In the genomic region with DNA sequence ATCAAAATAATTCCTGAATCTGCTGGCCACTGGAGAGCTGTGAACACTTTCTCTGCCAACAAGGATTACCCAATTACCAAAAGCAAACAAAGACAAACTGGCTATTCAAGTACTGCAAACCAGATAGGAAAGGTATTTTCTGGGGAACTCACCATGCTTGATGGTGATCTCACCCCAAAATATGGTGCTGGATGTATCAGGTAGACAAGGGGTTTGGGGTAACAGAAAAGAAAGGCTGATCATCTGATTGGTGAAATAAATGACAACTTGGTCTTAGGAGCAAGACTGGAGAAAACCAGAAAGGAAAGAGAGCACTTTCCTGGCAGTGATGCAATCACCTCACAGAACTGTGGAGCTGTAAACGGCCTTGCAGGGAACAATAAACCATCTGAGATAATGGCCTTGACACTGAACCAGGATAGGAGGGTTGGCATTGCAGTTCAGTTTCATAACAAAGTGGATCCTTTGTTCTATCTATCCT, we compare ENCODE assay signal across 1 cellular context.
A peak's percentile ranks its signal among the peaks of the same experiment; 100 is the strongest.
TF ChIP-seq lines count a peak whose summit lies in the region.

No MANE protein-coding gene starts in this region.

TF ChIP-seq in HepG2, 621 proteins besides CTCF, POLR2A, EP300 and RAD21 (continued from another document):
- 0 out of 2 replicates have a peak, but pooled peaks have one; percentile 33 for TF ChIP-seq POGZ (CRISPR knock-in tag; IDR thresholded peaks at IDR 0.05)
- no peak for TF ChIP-seq FOXC1 (CRISPR knock-in tag; IDR thresholded peaks at IDR 0.05; ENCODE audit: borderline replicate concordance)
- TF ChIP-seq, protein P1, sequence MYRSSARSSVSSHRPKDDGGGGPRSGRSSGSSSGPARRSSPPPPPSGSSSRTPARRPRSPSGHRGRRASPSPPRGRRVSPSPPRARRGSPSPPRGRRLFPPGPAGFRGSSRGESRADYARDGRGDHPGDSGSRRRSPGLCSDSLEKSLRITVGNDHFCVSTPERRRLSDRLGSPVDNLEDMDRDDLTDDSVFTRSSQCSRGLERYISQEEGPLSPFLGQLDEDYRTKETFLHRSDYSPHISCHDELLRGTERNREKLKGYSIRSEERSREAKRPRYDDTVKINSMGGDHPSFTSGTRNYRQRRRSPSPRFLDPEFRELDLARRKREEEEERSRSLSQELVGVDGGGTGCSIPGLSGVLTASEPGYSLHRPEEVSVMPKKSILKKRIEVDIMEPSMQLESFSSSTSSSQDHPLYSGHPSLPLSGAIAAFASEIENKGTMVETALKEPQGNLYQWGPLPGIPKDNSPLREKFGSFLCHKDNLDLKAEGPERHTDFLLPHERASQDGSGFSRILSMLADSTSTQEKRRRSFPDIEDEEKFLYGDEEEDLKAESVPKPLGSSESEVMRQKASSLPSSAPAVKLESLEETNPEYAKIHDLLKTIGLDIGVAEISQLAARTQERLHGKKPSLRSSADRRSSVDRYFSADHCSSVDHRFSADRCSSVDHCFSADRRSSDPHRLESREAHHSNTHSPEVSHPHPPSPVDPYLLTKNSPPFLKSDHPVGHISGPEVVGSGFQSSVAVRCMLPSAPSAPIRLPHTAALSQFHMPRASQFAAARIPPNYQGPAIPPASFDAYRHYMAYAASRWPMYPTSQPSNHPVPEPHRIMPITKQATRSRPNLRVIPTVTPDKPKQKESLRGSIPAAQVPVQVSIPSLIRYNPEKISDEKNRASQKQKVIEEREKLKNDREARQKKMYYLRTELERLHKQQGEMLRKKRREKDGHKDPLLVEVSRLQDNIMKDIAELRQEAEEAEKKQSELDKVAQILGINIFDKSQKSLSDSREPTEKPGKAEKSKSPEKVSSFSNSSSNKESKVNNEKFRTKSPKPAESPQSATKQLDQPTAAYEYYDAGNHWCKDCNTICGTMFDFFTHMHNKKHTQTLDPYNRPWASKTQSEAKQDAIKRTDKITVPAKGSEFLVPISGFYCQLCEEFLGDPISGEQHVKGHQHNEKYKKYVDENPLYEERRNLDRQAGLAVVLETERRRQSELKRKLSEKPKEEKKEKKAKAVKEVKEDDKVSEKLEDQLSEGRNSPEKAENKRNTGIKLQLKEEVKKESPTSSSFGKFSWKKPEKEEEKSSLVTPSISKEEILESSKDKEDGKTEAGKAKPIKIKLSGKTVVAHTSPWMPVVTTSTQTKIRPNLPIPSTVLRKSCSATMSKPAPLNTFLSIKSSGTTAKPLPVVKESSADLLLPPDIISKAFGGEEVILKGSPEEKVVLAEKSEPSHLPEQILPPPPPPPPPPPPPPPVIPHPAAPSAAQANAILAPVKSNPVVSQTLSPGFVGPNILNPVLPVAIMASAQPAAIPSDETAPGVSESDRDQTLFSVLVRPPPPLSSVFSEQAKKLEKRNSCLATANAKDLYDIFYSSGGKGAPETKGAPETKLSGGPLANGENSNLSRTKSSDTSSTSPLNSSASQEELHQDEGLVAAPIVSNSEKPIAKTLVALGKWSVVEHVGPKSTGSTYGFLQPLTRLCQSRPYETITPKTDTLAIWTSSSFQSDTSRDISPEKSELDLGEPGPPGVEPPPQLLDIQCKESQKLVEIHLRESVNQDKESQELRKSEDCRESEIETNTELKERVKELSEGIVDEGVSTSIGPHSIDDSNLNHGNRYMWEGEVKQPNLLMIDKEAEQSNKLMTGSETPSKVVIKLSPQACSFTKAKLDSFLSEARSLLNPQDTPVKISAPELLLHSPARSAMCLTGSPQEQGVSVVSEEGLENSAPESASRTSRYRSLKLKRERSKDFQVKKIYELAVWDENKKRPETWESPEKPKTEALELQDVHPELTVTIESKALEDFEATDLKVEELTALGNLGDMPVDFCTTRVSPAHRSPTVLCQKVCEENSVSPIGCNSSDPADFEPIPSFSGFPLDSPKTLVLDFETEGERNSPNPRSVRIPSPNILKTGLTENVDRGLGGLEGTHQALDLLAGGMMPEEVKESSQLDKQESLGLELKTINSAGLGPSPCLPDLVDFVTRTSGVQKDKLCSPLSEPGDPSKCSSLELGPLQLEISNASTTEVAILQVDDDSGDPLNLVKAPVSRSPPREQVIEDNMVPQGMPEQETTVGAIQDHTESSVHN (CRISPR knock-in tag; IDR thresholded peaks at IDR 0.05): 0 out of 2 replicates have a peak, but pooled peaks have one; percentile 53
- TF ChIP-seq, protein P2, sequence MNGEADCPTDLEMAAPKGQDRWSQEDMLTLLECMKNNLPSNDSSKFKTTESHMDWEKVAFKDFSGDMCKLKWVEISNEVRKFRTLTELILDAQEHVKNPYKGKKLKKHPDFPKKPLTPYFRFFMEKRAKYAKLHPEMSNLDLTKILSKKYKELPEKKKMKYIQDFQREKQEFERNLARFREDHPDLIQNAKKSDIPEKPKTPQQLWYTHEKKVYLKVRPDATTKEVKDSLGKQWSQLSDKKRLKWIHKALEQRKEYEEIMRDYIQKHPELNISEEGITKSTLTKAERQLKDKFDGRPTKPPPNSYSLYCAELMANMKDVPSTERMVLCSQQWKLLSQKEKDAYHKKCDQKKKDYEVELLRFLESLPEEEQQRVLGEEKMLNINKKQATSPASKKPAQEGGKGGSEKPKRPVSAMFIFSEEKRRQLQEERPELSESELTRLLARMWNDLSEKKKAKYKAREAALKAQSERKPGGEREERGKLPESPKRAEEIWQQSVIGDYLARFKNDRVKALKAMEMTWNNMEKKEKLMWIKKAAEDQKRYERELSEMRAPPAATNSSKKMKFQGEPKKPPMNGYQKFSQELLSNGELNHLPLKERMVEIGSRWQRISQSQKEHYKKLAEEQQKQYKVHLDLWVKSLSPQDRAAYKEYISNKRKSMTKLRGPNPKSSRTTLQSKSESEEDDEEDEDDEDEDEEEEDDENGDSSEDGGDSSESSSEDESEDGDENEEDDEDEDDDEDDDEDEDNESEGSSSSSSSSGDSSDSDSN (CRISPR knock-in tag; IDR thresholded peaks at IDR 0.05): no peak
- peak; percentile 89; the same call in 1 of the 2 replicates for TF ChIP-seq KDM4B (CRISPR knock-in tag; IDR thresholded peaks at IDR 0.05)
- peak; percentile 58; the same call in 1 of the 2 replicates for TF ChIP-seq ZNF589 (CRISPR knock-in tag; conservative IDR thresholded peaks at IDR 0.05)
- TF ChIP-seq ELF3 (CRISPR knock-in tag; IDR thresholded peaks at IDR 0.05): peak; percentile 86
- TF ChIP-seq, protein P3, sequence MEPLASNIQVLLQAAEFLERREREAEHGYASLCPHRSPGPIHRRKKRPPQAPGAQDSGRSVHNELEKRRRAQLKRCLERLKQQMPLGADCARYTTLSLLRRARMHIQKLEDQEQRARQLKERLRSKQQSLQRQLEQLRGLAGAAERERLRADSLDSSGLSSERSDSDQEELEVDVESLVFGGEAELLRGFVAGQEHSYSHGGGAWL (CRISPR knock-in tag; IDR thresholded peaks at IDR 0.05): no peak
- peak; percentile 97 for TF ChIP-seq SKI (IDR thresholded peaks at IDR 0.05; ENCODE audit: partially characterized antibody)
- TF ChIP-seq, protein P4, sequence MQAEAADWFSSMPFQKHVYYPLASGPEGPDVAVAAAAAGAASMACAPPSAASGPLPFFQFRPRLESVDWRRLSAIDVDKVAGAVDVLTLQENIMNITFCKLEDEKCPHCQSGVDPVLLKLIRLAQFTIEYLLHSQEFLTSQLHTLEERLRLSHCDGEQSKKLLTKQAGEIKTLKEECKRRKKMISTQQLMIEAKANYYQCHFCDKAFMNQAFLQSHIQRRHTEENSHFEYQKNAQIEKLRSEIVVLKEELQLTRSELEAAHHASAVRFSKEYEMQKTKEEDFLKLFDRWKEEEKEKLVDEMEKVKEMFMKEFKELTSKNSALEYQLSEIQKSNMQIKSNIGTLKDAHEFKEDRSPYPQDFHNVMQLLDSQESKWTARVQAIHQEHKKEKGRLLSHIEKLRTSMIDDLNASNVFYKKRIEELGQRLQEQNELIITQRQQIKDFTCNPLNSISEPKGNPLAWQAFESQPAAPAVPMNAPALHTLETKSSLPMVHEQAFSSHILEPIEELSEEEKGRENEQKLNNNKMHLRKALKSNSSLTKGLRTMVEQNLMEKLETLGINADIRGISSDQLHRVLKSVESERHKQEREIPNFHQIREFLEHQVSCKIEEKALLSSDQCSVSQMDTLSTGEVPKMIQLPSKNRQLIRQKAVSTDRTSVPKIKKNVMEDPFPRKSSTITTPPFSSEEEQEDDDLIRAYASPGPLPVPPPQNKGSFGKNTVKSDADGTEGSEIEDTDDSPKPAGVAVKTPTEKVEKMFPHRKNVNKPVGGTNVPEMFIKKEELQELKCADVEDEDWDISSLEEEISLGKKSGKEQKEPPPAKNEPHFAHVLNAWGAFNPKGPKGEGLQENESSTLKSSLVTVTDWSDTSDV (CRISPR knock-in tag; IDR thresholded peaks at IDR 0.05): no peak
- TF ChIP-seq HNRNPL (IDR thresholded peaks at IDR 0.05; ENCODE audit: low read depth, low read length): no peak
- TF ChIP-seq, protein P5, sequence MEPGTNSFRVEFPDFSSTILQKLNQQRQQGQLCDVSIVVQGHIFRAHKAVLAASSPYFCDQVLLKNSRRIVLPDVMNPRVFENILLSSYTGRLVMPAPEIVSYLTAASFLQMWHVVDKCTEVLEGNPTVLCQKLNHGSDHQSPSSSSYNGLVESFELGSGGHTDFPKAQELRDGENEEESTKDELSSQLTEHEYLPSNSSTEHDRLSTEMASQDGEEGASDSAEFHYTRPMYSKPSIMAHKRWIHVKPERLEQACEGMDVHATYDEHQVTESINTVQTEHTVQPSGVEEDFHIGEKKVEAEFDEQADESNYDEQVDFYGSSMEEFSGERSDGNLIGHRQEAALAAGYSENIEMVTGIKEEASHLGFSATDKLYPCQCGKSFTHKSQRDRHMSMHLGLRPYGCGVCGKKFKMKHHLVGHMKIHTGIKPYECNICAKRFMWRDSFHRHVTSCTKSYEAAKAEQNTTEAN (CRISPR knock-in tag; conservative IDR thresholded peaks at IDR 0.05): no peak; the same call in 1 of the 2 replicates
- TF ChIP-seq KMT2B (CRISPR knock-in tag; IDR thresholded peaks at IDR 0.05): peak; percentile 53; the same call in 1 of the 2 replicates
- no peak for TF ChIP-seq ZBTB8A (CRISPR knock-in tag; IDR thresholded peaks at IDR 0.05; ENCODE audit: borderline replicate concordance, low read depth)
- TF ChIP-seq ZNF570 (CRISPR knock-in tag; IDR thresholded peaks at IDR 0.05; ENCODE audit: borderline replicate concordance): no peak
- no peak for TF ChIP-seq ZNF121 (CRISPR knock-in tag; IDR thresholded peaks at IDR 0.05)
- no peak for TF ChIP-seq RORA (CRISPR knock-in tag; IDR thresholded peaks at IDR 0.05)
- TF ChIP-seq, protein P6, sequence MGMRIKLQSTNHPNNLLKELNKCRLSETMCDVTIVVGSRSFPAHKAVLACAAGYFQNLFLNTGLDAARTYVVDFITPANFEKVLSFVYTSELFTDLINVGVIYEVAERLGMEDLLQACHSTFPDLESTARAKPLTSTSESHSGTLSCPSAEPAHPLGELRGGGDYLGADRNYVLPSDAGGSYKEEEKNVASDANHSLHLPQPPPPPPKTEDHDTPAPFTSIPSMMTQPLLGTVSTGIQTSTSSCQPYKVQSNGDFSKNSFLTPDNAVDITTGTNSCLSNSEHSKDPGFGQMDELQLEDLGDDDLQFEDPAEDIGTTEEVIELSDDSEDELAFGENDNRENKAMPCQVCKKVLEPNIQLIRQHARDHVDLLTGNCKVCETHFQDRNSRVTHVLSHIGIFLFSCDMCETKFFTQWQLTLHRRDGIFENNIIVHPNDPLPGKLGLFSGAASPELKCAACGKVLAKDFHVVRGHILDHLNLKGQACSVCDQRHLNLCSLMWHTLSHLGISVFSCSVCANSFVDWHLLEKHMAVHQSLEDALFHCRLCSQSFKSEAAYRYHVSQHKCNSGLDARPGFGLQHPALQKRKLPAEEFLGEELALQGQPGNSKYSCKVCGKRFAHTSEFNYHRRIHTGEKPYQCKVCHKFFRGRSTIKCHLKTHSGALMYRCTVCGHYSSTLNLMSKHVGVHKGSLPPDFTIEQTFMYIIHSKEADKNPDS (CRISPR knock-in tag; IDR thresholded peaks at IDR 0.05): no peak
- TF ChIP-seq, protein P7, sequence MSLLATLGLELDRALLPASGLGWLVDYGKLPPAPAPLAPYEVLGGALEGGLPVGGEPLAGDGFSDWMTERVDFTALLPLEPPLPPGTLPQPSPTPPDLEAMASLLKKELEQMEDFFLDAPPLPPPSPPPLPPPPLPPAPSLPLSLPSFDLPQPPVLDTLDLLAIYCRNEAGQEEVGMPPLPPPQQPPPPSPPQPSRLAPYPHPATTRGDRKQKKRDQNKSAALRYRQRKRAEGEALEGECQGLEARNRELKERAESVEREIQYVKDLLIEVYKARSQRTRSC (CRISPR knock-in tag; IDR thresholded peaks at IDR 0.05; ENCODE audit: low read depth): no peak
- TF ChIP-seq, protein P8, sequence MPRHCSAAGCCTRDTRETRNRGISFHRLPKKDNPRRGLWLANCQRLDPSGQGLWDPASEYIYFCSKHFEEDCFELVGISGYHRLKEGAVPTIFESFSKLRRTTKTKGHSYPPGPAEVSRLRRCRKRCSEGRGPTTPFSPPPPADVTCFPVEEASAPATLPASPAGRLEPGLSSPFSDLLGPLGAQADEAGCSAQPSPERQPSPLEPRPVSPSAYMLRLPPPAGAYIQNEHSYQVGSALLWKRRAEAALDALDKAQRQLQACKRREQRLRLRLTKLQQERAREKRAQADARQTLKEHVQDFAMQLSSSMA (CRISPR knock-in tag; IDR thresholded peaks at IDR 0.05): no peak
- TF ChIP-seq, protein P9, sequence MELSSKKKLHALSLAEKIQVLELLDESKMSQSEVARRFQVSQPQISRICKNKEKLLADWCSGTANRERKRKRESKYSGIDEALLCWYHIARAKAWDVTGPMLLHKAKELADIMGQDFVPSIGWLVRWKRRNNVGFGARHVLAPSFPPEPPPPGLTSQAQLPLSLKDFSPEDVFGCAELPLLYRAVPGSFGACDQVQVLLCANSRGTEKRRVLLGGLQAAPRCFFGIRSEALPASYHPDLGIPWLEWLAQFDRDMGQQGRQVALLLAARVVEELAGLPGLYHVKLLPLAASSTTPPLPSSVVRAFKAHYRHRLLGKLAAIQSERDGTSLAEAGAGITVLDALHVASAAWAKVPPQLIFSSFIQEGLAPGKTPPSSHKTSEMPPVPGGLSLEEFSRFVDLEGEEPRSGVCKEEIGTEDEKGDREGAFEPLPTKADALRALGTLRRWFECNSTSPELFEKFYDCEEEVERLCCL (CRISPR knock-in tag; IDR thresholded peaks at IDR 0.05; ENCODE audit: borderline replicate concordance): no peak
- TF ChIP-seq IRX3 (CRISPR knock-in tag; IDR thresholded peaks at IDR 0.05; ENCODE audit: borderline replicate concordance, low read depth): no peak
